Comparison of ENCODE assay signal across 1 cellular context in the genomic region with DNA sequence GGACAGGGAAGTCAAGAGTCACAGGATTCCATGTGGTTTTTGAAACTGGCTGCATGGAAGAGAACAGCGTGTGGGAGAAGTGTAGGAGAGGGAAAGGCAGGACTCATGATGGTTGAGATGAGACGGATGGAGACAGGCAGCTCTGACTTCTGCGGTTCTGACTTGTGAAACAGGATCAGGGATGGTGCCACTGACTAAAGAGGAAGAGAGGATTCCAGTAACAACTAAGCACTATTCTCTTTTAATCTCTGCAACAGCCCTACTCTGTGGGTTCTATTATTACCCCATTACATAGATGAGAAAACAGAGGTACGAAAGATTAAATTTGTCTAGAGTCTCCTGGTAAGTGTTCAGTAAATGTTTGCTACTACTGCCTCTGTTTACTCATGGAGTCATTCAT.
TF ChIP-seq lines count a peak whose summit lies in the region.

No MANE protein-coding gene starts in this region.

TF ChIP-seq in GM12878, 131 proteins besides CTCF, POLR2A, EP300 and RAD21 (continued from another document):
- TF ChIP-seq SMC3 (IDR thresholded peaks at IDR 0.05; ENCODE audit: borderline replicate concordance, low read length) (no peak), IKZF2 (IDR thresholded peaks at IDR 0.05) (peak; percentile 19 to 61; a peak in 2 of 4 replicates), SMAD5 (IDR thresholded peaks at IDR 0.05; ENCODE audit: low read depth) (no peak), HDAC2 (IDR thresholded peaks at IDR 0.05) (no peak), SMARCA5 (IDR thresholded peaks at IDR 0.05) (no peak), MXI1 (IDR thresholded peaks at IDR 0.05; ENCODE audit: low read depth, low read length) (no peak), CREM (IDR thresholded peaks at IDR 0.05; ENCODE audit: low read depth) (no peak), DPF2 (IDR thresholded peaks at IDR 0.05) (peak; percentile 18; the same call in 1 of the 2 replicates), ZNF217 (IDR thresholded peaks at IDR 0.05) (peak; percentile 87), SPI1 (IDR thresholded peaks at IDR 0.05; ENCODE audit: borderline replicate concordance, insufficient read depth, low read depth, low read length) (peak; percentile 74; the same call in 1 of the 2 replicates), ZNF274 (IDR thresholded peaks at IDR 0.05; ENCODE audit: insufficient read depth, insufficient read length) (no peak), MTA2 (IDR thresholded peaks at IDR 0.05; ENCODE audit: low read depth) (no peak), YY1 (IDR thresholded peaks at IDR 0.05; ENCODE audit: low read depth, low read length) (no peak), NFIC (IDR thresholded peaks at IDR 0.05; ENCODE audit: low read depth, low read length) (no peak), BRCA1 (IDR thresholded peaks at IDR 0.05; ENCODE audit: low read depth, low read length) (no peak), TARDBP (IDR thresholded peaks at IDR 0.05; ENCODE audit: borderline replicate concordance) (no peak), IKZF1 (conservative IDR thresholded peaks at IDR 0.05) (peak; percentile 41; the same call in 1 of the 2 replicates), STAT1 (conservative IDR thresholded peaks at IDR 0.05) (no peak), BCL11A (IDR thresholded peaks at IDR 0.05; ENCODE audit: low read depth, low read length) (no peak), ZNF622 (IDR thresholded peaks at IDR 0.05) (no peak), POLR2AphosphoS2 (IDR thresholded peaks at IDR 0.05; ENCODE audit: low read depth, low read length) (no peak), PAX5 (IDR thresholded peaks at IDR 0.05; ENCODE audit: borderline replicate concordance, low read depth, low read length) (no peak)
- TF ChIP-seq, protein P1, sequence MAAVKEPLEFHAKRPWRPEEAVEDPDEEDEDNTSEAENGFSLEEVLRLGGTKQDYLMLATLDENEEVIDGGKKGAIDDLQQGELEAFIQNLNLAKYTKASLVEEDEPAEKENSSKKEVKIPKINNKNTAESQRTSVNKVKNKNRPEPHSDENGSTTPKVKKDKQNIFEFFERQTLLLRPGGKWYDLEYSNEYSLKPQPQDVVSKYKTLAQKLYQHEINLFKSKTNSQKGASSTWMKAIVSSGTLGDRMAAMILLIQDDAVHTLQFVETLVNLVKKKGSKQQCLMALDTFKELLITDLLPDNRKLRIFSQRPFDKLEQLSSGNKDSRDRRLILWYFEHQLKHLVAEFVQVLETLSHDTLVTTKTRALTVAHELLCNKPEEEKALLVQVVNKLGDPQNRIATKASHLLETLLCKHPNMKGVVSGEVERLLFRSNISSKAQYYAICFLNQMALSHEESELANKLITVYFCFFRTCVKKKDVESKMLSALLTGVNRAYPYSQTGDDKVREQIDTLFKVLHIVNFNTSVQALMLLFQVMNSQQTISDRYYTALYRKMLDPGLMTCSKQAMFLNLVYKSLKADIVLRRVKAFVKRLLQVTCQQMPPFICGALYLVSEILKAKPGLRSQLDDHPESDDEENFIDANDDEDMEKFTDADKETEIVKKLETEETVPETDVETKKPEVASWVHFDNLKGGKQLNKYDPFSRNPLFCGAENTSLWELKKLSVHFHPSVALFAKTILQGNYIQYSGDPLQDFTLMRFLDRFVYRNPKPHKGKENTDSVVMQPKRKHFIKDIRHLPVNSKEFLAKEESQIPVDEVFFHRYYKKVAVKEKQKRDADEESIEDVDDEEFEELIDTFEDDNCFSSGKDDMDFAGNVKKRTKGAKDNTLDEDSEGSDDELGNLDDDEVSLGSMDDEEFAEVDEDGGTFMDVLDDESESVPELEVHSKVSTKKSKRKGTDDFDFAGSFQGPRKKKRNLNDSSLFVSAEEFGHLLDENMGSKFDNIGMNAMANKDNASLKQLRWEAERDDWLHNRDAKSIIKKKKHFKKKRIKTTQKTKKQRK (IDR thresholded peaks at IDR 0.05; ENCODE audit: low read depth, low read length) = no peak
- TF ChIP-seq, protein P2, sequence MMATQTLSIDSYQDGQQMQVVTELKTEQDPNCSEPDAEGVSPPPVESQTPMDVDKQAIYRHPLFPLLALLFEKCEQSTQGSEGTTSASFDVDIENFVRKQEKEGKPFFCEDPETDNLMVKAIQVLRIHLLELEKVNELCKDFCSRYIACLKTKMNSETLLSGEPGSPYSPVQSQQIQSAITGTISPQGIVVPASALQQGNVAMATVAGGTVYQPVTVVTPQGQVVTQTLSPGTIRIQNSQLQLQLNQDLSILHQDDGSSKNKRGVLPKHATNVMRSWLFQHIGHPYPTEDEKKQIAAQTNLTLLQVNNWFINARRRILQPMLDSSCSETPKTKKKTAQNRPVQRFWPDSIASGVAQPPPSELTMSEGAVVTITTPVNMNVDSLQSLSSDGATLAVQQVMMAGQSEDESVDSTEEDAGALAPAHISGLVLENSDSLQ (IDR thresholded peaks at IDR 0.05) = 0 out of 2 replicates have a peak, but pooled peaks have one; percentile 1
TF ChIP-seq in GM12878: peak in this region for 7.
